9 cellular contexts compared by ENCODE assay signal in the genomic region with DNA sequence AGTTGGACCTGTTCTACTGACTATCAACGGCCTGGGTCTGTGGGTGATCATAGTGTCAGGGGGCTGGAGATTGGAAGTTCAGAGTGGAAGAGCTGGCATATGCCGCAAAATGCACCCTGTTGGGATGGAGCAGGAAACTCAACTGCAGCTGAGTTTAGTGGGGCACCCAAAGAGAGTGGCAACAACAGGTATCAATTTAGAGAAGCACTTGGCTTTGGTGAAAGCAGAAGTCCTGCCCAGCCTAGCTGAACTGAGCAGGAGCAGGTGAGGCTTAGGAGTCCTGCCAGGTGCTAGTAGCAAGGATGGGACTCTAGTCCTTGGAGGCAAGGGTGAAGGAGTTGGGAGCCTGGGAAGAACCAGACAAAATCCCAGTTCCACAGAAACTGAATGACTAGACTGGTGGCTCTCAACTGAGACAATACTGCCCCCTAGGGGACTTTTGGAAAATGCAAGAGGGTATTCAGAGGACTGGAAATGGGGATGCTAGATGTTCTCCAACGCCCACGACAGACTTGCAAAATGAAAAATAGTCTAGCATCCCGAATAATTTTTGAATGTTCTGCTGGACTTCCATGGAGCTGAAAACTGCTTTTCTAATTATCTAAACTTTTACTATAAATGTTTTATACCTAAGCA. TPM values are rescaled to one million over a fixed set of nuclear protein-coding genes. Genes with fewer than 3 reads are reported as not detected.
DNase-seq lines count a peak whose midpoint lies in the region; ATAC-seq and TF ChIP-seq lines count a peak whose summit lies in the region.
"Had no signal": no experiment of that assay in that cellular context is flagged by ENCODE, and none has a peak within 500 bp of the region (broad histone marks: within the 10 kb centered on the region; RNA-seq: fewer than 3 reads in every experiment).

No MANE protein-coding gene starts in this region.

- no peaks in the 10 kb centered on the region for H3K4me1 ChIP-seq in OCI-LY3 (ENCODE audit: low read length)

- no peak overlapping the region for H3K9ac ChIP-seq in OCI-LY3 (ENCODE audit: low read length)

- H3K4me3 ChIP-seq in OCI-LY3 (ENCODE audit: low read length) (no peak overlapping the region), fibroblast of pulmonary artery (replicated peaks; ENCODE audit: low read depth, low read length) (no peak overlapping the region)

- peaks cover 19% of the 10 kb centered on the region for H3K4me1 Mint-ChIP-seq in osteocyte (ENCODE audit: unreplicated experiment)

- no peaks in the 10 kb centered on the region for H4K20me1 ChIP-seq in OCI-LY3 (ENCODE audit: insufficient read depth, low read length)

- no peaks in the 10 kb centered on the region for H3K27me3 Mint-ChIP-seq in osteocyte (ENCODE audit: unreplicated experiment)

- H3K27ac Mint-ChIP-seq in osteocyte (ENCODE audit: unreplicated experiment), result no peak overlapping the region

- peaks cover 5% of the 10 kb centered on the region; the same call in 1 of the 2 replicates for H3K27me3 ChIP-seq in OCI-LY3 (ENCODE audit: low read depth, low read length)

- H2AFZ ChIP-seq in OCI-LY3 (ENCODE audit: low read depth, low read length), result no peak overlapping the region

- no peak for TF ChIP-seq POLR2A in GM18505 (IDR thresholded peaks at IDR 0.05; ENCODE audit: borderline replicate concordance, extremely low read depth, insufficient read depth, insufficient read length)

- H3K79me2 ChIP-seq in OCI-LY3 (ENCODE audit: low read length), result no peaks in the 10 kb centered on the region

- H3K36me3 ChIP-seq in OCI-LY3 (replicated peaks; ENCODE audit: low read depth, low read length), result no peaks in the 10 kb centered on the region

- peak; percentile 41 for DNase-seq in NOMO-1 treated with DMSO at 0.1 percent for 48 hours (lab: John Stamatoyannopoulos, UW; ENCODE audit: unreplicated experiment)
- no peak for DNase-seq in NOMO-1 treated with dmso at 0.1 percent for 144 hours (lab: John Stamatoyannopoulos, UW; ENCODE audit: unreplicated experiment)
- peak; percentile 42 to 43 for DNase-seq in activated T-cell treated with anti-CD3 and anti-CD28 coated beads, Interleukin-2, amount 50 U/mL, for 48 hours
- DNase-seq in fibroblast of pulmonary artery (ENCODE audit: low read depth), result peak; percentile 76
- DNase-seq in osteocyte (ENCODE audit: extremely low spot score, unreplicated experiment), result no peak

- no peak overlapping the region for H3K27ac ChIP-seq in OCI-LY3 (ENCODE audit: low read length)
- H3K27ac ChIP-seq: epithelial cell of prostate had no signal

- no peak overlapping the region for H3K4me2 ChIP-seq in OCI-LY3 (ENCODE audit: low read length)

- no peak overlapping the region for H3K4me3 Mint-ChIP-seq in osteocyte (ENCODE audit: unreplicated experiment)

- TF ChIP-seq CTCF in OCI-LY3 (IDR thresholded peaks at IDR 0.05; ENCODE audit: low read depth, low read length) (peak; percentile 66), fibroblast of pulmonary artery (IDR thresholded peaks at IDR 0.05; ENCODE audit: low read length, missing control alignments) (peak; percentile 59), osteocyte (IDR thresholded peaks at IDR 0.05) (peak; percentile 89)

- no peaks in the 10 kb centered on the region for H3K9me3 Mint-ChIP-seq in osteocyte (ENCODE audit: unreplicated experiment)

- no peaks in the 10 kb centered on the region for H3K9me3 ChIP-seq in OCI-LY3 (ENCODE audit: insufficient read depth, low read length)

- no peaks in the 10 kb centered on the region for H3K36me3 Mint-ChIP-seq in osteocyte (ENCODE audit: unreplicated experiment)

- ATAC-seq in HG03432 (IDR thresholded peaks at IDR 0.05; ENCODE audit: unreplicated experiment) (peak; percentile 67), GM18505 (IDR thresholded peaks at IDR 0.05; ENCODE audit: unreplicated experiment) (no peak)

RNA-seq across cellular contexts. Expression of a gene that starts 49.4 kb away (rescaled TPM):
- total RNA-seq in osteocyte, result 0.05 TPM in 1 of 2 replicates, not detected in the other

Comparison
In these comparisons a context has a peak if more than half of its experiments do, and no peak if none do; other contexts are left out.
1. DNase-seq: peak in NOMO-1 treated with DMSO at 0.1 percent for 48 hours (single experiment), activated T-cell treated with anti-CD3 and anti-CD28 coated beads, Interleukin-2, amount 50 U/mL, for 48 hours (2 of 2) and fibroblast of pulmonary artery (single experiment); none in NOMO-1 treated with dmso at 0.1 percent for 144 hours (single experiment) and osteocyte (single experiment).
2. Peak in every context shown above with its lines, with median percentiles within 50 percentile points of each other: CTCF ChIP-seq.